ENCODE assay signal across 1 cellular context in the genomic region with DNA sequence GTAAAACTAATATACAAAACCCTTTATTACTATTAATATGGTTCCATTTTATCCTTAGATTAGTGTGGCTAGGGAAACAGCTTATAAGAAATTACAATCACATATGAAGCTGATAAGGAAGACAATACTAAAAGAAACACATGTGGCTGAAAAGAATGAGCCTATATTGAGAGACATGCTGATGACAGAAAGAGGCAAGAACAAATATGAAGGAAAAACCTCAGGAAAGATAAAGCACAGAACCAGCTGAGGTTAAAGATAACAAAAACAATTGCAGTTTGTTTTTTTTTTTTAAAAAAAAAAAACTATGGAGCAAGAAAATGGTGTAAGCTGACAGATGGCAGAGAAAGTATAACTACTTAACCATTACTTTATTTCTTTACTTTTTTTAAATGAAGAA.
A peak's percentile ranks its signal among the peaks of the same experiment; 100 is the strongest.
TF ChIP-seq lines count a peak whose summit lies in the region.

No MANE protein-coding gene starts in this region.

TF ChIP-seq in K562, 482 proteins besides CTCF, POLR2A, EP300 and RAD21 (continued from another document and continues in another):
- TF ChIP-seq, protein P1, sequence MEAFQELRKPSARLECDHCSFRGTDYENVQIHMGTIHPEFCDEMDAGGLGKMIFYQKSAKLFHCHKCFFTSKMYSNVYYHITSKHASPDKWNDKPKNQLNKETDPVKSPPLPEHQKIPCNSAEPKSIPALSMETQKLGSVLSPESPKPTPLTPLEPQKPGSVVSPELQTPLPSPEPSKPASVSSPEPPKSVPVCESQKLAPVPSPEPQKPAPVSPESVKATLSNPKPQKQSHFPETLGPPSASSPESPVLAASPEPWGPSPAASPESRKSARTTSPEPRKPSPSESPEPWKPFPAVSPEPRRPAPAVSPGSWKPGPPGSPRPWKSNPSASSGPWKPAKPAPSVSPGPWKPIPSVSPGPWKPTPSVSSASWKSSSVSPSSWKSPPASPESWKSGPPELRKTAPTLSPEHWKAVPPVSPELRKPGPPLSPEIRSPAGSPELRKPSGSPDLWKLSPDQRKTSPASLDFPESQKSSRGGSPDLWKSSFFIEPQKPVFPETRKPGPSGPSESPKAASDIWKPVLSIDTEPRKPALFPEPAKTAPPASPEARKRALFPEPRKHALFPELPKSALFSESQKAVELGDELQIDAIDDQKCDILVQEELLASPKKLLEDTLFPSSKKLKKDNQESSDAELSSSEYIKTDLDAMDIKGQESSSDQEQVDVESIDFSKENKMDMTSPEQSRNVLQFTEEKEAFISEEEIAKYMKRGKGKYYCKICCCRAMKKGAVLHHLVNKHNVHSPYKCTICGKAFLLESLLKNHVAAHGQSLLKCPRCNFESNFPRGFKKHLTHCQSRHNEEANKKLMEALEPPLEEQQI (IDR thresholded peaks at IDR 0.05) = no peak
- no peak for TF ChIP-seq CSDE1 (IDR thresholded peaks at IDR 0.05)
- no peak for TF ChIP-seq NRF1 (conservative IDR thresholded peaks at IDR 0.05 in 1 of 2, IDR thresholded peaks at IDR 0.05 in 1 of 2)
- TF ChIP-seq TGIF2 (CRISPR knock-in tag; IDR thresholded peaks at IDR 0.05) = no peak
- TF ChIP-seq GTF2F1 (IDR thresholded peaks at IDR 0.05; ENCODE audit: low read depth, low read length) = no peak
- no peak for TF ChIP-seq HNRNPK (IDR thresholded peaks at IDR 0.05; ENCODE audit: low read depth, low read length, poor library complexity, severe bottlenecking)
- TF ChIP-seq ZC3H4 (CRISPR knock-in tag; IDR thresholded peaks at IDR 0.05; ENCODE audit: borderline replicate concordance) = no peak
- TF ChIP-seq, protein P2, sequence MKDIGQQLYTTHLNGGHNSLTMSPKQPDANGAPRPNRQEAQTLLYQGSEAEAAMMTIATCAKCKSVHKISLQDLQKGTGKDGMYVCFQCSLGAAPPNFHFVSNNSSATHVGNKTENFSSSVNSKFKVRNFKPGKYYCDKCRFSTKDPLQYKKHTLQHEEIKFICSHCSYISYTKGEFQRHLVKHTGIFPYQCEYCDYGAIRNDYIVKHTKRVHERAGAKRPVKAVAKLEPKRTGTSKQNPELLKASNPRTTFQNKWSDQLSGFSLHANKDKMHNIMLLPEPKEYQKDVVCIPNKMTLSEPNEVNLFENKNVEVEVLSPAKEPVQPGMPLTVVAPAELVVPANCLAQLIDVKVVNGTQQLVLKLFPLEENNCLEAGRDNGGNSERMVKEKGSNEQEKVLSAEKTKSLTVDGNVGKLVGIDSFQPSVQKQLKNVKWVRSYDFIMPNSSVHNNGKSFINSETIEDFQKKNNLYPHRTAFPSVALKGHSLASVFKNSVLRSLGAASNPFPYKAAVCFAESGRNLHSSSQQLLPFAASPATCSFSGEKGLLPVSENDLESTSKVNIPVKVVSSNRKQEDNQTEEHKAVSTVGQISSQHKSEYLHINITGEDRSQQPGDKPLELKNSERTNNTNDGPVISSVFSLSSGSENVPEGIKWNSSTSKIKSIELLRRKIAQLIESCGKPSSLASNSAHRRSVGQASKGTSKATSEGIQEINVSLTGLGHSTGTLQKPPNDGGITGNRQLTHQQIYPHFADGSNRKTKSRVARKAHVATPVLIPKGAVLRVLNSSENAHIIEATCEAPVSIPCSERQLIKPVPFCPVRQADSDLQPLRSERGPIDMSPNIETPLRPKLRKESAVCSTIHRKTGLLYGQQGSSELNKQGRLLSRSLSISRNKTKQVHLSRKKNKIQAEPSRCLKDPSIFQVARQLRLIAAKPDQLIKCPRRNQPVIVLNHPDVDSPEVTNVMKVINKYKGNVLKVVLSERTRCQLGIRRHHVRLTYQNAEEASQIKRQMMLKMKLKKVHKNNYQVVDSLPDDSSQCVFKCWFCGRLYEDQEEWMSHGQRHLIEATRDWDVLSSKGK (CRISPR knock-in tag; IDR thresholded peaks at IDR 0.05) = no peak
- TF ChIP-seq MYNN (IDR thresholded peaks at IDR 0.05) = no peak
- no peak for TF ChIP-seq MYNN (CRISPR knock-in tag; IDR thresholded peaks at IDR 0.05)
- TF ChIP-seq, protein P3, sequence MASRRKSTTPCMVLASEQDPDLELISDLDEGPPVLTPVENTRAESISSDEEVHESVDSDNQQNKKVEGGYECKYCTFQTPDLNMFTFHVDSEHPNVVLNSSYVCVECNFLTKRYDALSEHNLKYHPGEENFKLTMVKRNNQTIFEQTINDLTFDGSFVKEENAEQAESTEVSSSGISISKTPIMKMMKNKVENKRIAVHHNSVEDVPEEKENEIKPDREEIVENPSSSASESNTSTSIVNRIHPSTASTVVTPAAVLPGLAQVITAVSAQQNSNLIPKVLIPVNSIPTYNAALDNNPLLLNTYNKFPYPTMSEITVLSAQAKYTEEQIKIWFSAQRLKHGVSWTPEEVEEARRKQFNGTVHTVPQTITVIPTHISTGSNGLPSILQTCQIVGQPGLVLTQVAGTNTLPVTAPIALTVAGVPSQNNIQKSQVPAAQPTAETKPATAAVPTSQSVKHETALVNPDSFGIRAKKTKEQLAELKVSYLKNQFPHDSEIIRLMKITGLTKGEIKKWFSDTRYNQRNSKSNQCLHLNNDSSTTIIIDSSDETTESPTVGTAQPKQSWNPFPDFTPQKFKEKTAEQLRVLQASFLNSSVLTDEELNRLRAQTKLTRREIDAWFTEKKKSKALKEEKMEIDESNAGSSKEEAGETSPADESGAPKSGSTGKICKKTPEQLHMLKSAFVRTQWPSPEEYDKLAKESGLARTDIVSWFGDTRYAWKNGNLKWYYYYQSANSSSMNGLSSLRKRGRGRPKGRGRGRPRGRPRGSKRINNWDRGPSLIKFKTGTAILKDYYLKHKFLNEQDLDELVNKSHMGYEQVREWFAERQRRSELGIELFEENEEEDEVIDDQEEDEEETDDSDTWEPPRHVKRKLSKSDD (conservative IDR thresholded peaks at IDR 0.05; ENCODE audit: low read length) = no peak
- no peak for TF ChIP-seq ZNF184 (CRISPR knock-in tag; IDR thresholded peaks at IDR 0.05)
- TF ChIP-seq, protein P4, sequence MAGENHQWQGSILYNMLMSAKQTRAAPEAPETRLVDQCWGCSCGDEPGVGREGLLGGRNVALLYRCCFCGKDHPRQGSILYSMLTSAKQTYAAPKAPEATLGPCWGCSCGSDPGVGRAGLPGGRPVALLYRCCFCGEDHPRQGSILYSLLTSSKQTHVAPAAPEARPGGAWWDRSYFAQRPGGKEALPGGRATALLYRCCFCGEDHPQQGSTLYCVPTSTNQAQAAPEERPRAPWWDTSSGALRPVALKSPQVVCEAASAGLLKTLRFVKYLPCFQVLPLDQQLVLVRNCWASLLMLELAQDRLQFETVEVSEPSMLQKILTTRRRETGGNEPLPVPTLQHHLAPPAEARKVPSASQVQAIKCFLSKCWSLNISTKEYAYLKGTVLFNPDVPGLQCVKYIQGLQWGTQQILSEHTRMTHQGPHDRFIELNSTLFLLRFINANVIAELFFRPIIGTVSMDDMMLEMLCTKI (IDR thresholded peaks at IDR 0.05; ENCODE audit: partially characterized antibody) = no peak
- TF ChIP-seq ZNF668 (CRISPR knock-in tag; IDR thresholded peaks at IDR 0.05) = no peak
- TF ChIP-seq, protein P5, sequence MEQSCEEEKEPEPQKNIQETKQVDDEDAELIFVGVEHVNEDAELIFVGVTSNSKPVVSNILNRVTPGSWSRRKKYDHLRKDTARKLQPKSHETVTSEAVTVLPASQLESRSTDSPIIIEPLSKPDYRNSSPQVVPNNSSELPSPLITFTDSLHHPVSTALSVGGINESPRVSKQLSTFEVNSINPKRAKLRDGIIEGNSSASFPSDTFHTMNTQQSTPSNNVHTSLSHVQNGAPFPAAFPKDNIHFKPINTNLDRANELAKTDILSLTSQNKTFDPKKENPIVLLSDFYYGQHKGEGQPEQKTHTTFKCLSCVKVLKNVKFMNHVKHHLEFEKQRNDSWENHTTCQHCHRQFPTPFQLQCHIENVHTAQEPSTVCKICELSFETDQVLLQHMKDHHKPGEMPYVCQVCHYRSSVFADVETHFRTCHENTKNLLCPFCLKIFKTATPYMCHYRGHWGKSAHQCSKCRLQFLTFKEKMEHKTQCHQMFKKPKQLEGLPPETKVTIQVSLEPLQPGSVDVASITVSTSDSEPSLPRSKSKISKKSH (CRISPR knock-in tag; IDR thresholded peaks at IDR 0.05) = no peak
- TF ChIP-seq SRSF1 (IDR thresholded peaks at IDR 0.05; ENCODE audit: low read depth, low read length) = no peak
- no peak for TF ChIP-seq CBX5 (IDR thresholded peaks at IDR 0.05; ENCODE audit: borderline replicate concordance, low read depth)
- no peak for TF ChIP-seq TCF7L2 (IDR thresholded peaks at IDR 0.05; ENCODE audit: low read depth, low read length)
- TF ChIP-seq TEAD2 (tag; IDR thresholded peaks at IDR 0.05) = no peak
- TF ChIP-seq STAG1 (CRISPR knock-in tag; IDR thresholded peaks at IDR 0.05; ENCODE audit: borderline replicate concordance) = no peak
- TF ChIP-seq FOXP1 (CRISPR knock-in tag; IDR thresholded peaks at IDR 0.05) = no peak
- no peak for TF ChIP-seq MECOM (CRISPR knock-in tag; IDR thresholded peaks at IDR 0.05)
- TF ChIP-seq SMARCE1 (IDR thresholded peaks at IDR 0.05) = peak; percentile 73; the same call in 1 of the 2 replicates
- TF ChIP-seq, protein P6, sequence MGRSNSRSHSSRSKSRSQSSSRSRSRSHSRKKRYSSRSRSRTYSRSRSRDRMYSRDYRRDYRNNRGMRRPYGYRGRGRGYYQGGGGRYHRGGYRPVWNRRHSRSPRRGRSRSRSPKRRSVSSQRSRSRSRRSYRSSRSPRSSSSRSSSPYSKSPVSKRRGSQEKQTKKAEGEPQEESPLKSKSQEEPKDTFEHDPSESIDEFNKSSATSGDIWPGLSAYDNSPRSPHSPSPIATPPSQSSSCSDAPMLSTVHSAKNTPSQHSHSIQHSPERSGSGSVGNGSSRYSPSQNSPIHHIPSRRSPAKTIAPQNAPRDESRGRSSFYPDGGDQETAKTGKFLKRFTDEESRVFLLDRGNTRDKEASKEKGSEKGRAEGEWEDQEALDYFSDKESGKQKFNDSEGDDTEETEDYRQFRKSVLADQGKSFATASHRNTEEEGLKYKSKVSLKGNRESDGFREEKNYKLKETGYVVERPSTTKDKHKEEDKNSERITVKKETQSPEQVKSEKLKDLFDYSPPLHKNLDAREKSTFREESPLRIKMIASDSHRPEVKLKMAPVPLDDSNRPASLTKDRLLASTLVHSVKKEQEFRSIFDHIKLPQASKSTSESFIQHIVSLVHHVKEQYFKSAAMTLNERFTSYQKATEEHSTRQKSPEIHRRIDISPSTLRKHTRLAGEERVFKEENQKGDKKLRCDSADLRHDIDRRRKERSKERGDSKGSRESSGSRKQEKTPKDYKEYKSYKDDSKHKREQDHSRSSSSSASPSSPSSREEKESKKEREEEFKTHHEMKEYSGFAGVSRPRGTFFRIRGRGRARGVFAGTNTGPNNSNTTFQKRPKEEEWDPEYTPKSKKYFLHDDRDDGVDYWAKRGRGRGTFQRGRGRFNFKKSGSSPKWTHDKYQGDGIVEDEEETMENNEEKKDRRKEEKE (IDR thresholded peaks at IDR 0.05; ENCODE audit: borderline replicate concordance in 1 of 2, control insufficient read depth in 1 of 2, low read depth in 2 of 2, low read length in 1 of 2) = no peak
- TF ChIP-seq, protein P7, sequence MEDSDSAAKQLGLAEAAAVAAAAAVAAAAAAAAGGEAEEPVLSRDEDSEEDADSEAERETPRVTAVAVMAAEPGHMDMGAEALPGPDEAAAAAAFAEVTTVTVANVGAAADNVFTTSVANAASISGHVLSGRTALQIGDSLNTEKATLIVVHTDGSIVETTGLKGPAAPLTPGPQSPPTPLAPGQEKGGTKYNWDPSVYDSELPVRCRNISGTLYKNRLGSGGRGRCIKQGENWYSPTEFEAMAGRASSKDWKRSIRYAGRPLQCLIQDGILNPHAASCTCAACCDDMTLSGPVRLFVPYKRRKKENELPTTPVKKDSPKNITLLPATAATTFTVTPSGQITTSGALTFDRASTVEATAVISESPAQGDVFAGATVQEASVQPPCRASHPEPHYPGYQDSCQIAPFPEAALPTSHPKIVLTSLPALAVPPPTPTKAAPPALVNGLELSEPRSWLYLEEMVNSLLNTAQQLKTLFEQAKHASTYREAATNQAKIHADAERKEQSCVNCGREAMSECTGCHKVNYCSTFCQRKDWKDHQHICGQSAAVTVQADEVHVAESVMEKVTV (CRISPR knock-in tag; IDR thresholded peaks at IDR 0.05) = no peak
- TF ChIP-seq CEBPG (CRISPR knock-in tag; IDR thresholded peaks at IDR 0.05) = peak; percentile 55; the same call in 1 of the 2 replicates
- TF ChIP-seq CEBPG (tag; conservative IDR thresholded peaks at IDR 0.05 in 1 of 2, IDR thresholded peaks at IDR 0.05 in 1 of 2) = peak; percentile 20 to 73; a peak in 2 of 4 replicates
- TF ChIP-seq, protein P8, sequence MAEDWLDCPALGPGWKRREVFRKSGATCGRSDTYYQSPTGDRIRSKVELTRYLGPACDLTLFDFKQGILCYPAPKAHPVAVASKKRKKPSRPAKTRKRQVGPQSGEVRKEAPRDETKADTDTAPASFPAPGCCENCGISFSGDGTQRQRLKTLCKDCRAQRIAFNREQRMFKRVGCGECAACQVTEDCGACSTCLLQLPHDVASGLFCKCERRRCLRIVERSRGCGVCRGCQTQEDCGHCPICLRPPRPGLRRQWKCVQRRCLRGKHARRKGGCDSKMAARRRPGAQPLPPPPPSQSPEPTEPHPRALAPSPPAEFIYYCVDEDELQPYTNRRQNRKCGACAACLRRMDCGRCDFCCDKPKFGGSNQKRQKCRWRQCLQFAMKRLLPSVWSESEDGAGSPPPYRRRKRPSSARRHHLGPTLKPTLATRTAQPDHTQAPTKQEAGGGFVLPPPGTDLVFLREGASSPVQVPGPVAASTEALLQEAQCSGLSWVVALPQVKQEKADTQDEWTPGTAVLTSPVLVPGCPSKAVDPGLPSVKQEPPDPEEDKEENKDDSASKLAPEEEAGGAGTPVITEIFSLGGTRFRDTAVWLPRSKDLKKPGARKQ (CRISPR knock-in tag; IDR thresholded peaks at IDR 0.05) = no peak
- TF ChIP-seq NR3C1 (CRISPR knock-in tag; IDR thresholded peaks at IDR 0.05) = no peak
- TF ChIP-seq, protein P9, sequence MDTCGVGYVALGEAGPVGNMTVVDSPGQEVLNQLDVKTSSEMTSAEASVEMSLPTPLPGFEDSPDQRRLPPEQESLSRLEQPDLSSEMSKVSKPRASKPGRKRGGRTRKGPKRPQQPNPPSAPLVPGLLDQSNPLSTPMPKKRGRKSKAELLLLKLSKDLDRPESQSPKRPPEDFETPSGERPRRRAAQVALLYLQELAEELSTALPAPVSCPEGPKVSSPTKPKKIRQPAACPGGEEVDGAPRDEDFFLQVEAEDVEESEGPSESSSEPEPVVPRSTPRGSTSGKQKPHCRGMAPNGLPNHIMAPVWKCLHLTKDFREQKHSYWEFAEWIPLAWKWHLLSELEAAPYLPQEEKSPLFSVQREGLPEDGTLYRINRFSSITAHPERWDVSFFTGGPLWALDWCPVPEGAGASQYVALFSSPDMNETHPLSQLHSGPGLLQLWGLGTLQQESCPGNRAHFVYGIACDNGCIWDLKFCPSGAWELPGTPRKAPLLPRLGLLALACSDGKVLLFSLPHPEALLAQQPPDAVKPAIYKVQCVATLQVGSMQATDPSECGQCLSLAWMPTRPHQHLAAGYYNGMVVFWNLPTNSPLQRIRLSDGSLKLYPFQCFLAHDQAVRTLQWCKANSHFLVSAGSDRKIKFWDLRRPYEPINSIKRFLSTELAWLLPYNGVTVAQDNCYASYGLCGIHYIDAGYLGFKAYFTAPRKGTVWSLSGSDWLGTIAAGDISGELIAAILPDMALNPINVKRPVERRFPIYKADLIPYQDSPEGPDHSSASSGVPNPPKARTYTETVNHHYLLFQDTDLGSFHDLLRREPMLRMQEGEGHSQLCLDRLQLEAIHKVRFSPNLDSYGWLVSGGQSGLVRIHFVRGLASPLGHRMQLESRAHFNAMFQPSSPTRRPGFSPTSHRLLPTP (IDR thresholded peaks at IDR 0.05; ENCODE audit: borderline replicate concordance, extremely low read depth, insufficient read length) = no peak
- TF ChIP-seq TOE1 (IDR thresholded peaks at IDR 0.05; ENCODE audit: borderline replicate concordance) = no peak
- no peak for TF ChIP-seq TOE1 (CRISPR knock-in tag; IDR thresholded peaks at IDR 0.05; ENCODE audit: borderline replicate concordance, low read depth)
- TF ChIP-seq ZNF695 (CRISPR knock-in tag; IDR thresholded peaks at IDR 0.05) = no peak
- TF ChIP-seq TCF7 (IDR thresholded peaks at IDR 0.05; ENCODE audit: borderline replicate concordance) = no peak
- TF ChIP-seq ILK (tag; IDR thresholded peaks at IDR 0.05; ENCODE audit: borderline replicate concordance, low read depth) = no peak
- TF ChIP-seq KHSRP (IDR thresholded peaks at IDR 0.05) = no peak
- peak; percentile 30; the same call in 1 of the 2 replicates for TF ChIP-seq ZNF175 (CRISPR knock-in tag; IDR thresholded peaks at IDR 0.05; ENCODE audit: low read depth)
- peak; percentile 82 for TF ChIP-seq TAL1 (IDR thresholded peaks at IDR 0.05)
